ENCODE assay signal across 13 cellular contexts in genomic region chr3:143035466-143036214, GRCh38. TPM values are rescaled to one million over a fixed set of nuclear protein-coding genes. Genes with fewer than 3 reads are reported as not detected.
DNase-seq lines count a peak whose midpoint lies in the region; ATAC-seq and TF ChIP-seq lines count a peak whose summit lies in the region.
"Had no signal": no experiment of that assay in that cellular context is flagged by ENCODE, and none has a peak within 500 bp of the region (broad histone marks: within the 10 kb centered on the region; RNA-seq: fewer than 3 reads in every experiment).

No MANE protein-coding gene starts in this region.

- no peak overlapping the region for H3K4me3 Mint-ChIP-seq in T-cell
- H3K4me3 Mint-ChIP-seq: endodermal cell, GM23338 had no signal

- ATAC-seq in T-cell (replicated peaks in 1 of 4) (no peak), GM18873 (IDR thresholded peaks at IDR 0.05; ENCODE audit: low FRiP score, unreplicated experiment) (no peak), SK-N-SH treated with all-trans-retinoic acid at 6 μM for 48 hours (no peak)
- ATAC-seq: GM23338; right cardiac atrium; stimulated activated naive CD8-positive, alpha-beta T cell treated with anti-CD3 and anti-CD28 coated beads, Interleukin-15, Interleukin-2, amounts not matched to agents 100 U/mL and 50 U/mL, for 24 hours had no signal

- peaks cover 36% of the 10 kb centered on the region for H3K36me3 Mint-ChIP-seq in T-cell

- POLR2A ChIA-PET in T-cell (lab: Charles Lee): interaction anchor here (0.6 to 1.0 kb wide), 3 partner anchors 34 to 1112 kb away, joined by 3 read pairs; partner anchors contain the start of gene U2SURP (in 2 of the 2)

- CTCF ChIA-PET in T-cell (lab: Charles Lee): no interaction called here

- DNase-seq in AG09309 (ENCODE audit: low read depth): peak; percentile 18
- DNase-seq in EH (ENCODE audit: low read depth): peak; percentile 25
- DNase-seq in T-cell: no peak
- DNase-seq in fibroblast of pulmonary artery (ENCODE audit: low read depth): peak; percentile 71
- no peak for DNase-seq in occipital lobe (lab: John Stamatoyannopoulos, UW)
- no peak for DNase-seq in NCI-H146 (lab: John Stamatoyannopoulos, UW)
- DNase-seq: activated CD4-positive, CD25-positive, alpha-beta regulatory T cell; endodermal cell; right cardiac atrium; stimulated activated naive CD8-positive, alpha-beta T cell treated with anti-CD3 and anti-CD28 coated beads, Interleukin-15, Interleukin-2, amounts not matched to agents 100 U/mL and 50 U/mL, for 24 hours had no signal

- H3K4me3 ChIP-seq in AG09309 (ENCODE audit: control insufficient read depth, low read depth, low read length): no peak overlapping the region
- no peak overlapping the region for H3K4me3 ChIP-seq in fibroblast of pulmonary artery (replicated peaks; ENCODE audit: low read depth, low read length)
- H3K4me3 ChIP-seq: GM23338 had no signal

- H3K4me1 Mint-ChIP-seq in T-cell: peaks cover 11 to 18% (median 17%) of the 10 kb centered on the region in 3 donors
- H3K4me1 Mint-ChIP-seq: endodermal cell, GM23338 had no signal

- H3K9me3 Mint-ChIP-seq in T-cell: no peaks in the 10 kb centered on the region
- H3K9me3 Mint-ChIP-seq: endodermal cell, GM23338 had no signal

- TF ChIP-seq CTCF in AG09309 (IDR thresholded peaks at IDR 0.05; ENCODE audit: control insufficient read depth, insufficient read depth, low read depth, low read length, missing control alignments) (no peak), fibroblast of pulmonary artery (IDR thresholded peaks at IDR 0.05; ENCODE audit: low read length, missing control alignments) (no peak)

- peak overlapping the region; percentile 49 to 68 for H3K27ac Mint-ChIP-seq in T-cell
- H3K27ac Mint-ChIP-seq: endodermal cell, GM23338 had no signal

- no peaks in the 10 kb centered on the region for H3K27me3 Mint-ChIP-seq in T-cell

TF ChIP-seq in SK-N-SH treated with all-trans-retinoic acid at 6 μM for 48 hours, 23 proteins besides CTCF, POLR2A, EP300 and RAD21:
- TF ChIP-seq ZNF8 (CRISPR knock-in tag; IDR thresholded peaks at IDR 0.05) (no peak), ISL1 (CRISPR knock-in tag; IDR thresholded peaks at IDR 0.05) (no peak), GLIS3 (CRISPR knock-in tag; IDR thresholded peaks at IDR 0.05) (no peak), ARNTL (CRISPR knock-in tag; IDR thresholded peaks at IDR 0.05; ENCODE audit: borderline replicate concordance, low read depth) (no peak), PATZ1 (CRISPR knock-in tag; IDR thresholded peaks at IDR 0.05; ENCODE audit: borderline replicate concordance) (no peak), TOX (CRISPR knock-in tag; IDR thresholded peaks at IDR 0.05; ENCODE audit: borderline replicate concordance) (no peak), RARB (CRISPR knock-in tag; IDR thresholded peaks at IDR 0.05) (no peak), ZNF565 (CRISPR knock-in tag; conservative IDR thresholded peaks at IDR 0.05; ENCODE audit: low read depth) (no peak), CREB5 (CRISPR knock-in tag; IDR thresholded peaks at IDR 0.05; ENCODE audit: low read depth) (no peak), BACH2 (CRISPR knock-in tag; IDR thresholded peaks at IDR 0.05; ENCODE audit: borderline replicate concordance) (no peak), CSDC2 (CRISPR knock-in tag; IDR thresholded peaks at IDR 0.05) (no peak), POU6F1 (CRISPR knock-in tag; IDR thresholded peaks at IDR 0.05; ENCODE audit: borderline replicate concordance, low read depth) (no peak), ZFP3 (CRISPR knock-in tag; IDR thresholded peaks at IDR 0.05) (no peak)

RNA-seq across cellular contexts. Expression of gene U2SURP, which starts 34.3 kb away (rescaled TPM):
- total RNA-seq in T-cell (100 to 1,000 TPM; 113 to 164 (median 122) TPM), occipital lobe (160 TPM)

Comparison
In these comparisons a context has a peak if more than half of its experiments do, and no peak if none do; other contexts are left out.
1. DNase-seq: peak in AG09309 (single experiment), EH (single experiment) and fibroblast of pulmonary artery (single experiment); none in T-cell (0 of 34), occipital lobe (single experiment) and NCI-H146 (single experiment).